ENCODE assay signal across 20 cellular contexts in the genomic region with DNA sequence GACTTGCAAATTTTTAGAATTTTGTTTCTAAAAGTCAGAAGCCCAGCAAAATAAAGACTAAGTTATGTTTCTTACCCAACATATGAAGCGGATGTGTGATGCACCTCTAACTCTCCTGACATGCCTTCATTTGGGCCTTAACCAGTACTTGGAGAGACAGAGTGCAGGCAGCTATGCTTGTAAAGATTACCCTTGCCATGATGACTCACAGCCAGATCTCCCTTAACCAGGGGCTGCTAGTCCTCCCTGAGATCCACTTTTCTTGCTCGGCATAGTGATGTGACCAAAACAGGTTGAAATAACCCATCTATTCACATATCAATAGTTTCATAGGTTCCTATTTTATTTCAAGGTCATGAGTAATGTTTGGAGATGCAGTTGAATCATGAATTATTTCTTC. TPM values are rescaled to one million over a fixed set of nuclear protein-coding genes. Genes with fewer than 3 reads are reported as not detected.
DNase-seq lines count a peak whose midpoint lies in the region; ATAC-seq and TF ChIP-seq lines count a peak whose summit lies in the region.
"Had no signal": no experiment of that assay in that cellular context is flagged by ENCODE, and none has a peak within 500 bp of the region (broad histone marks: within the 10 kb centered on the region; RNA-seq: fewer than 3 reads in every experiment).

No MANE protein-coding gene starts in this region.

- H3K18ac ChIP-seq in mesendoderm (ENCODE audit: low read length) = no peak overlapping the region

- H3K9me3 ChIP-seq in gastrocnemius medialis = no peaks in the 10 kb centered on the region
- H3K9me3 ChIP-seq in body of pancreas = no peaks in the 10 kb centered on the region
- H3K9me3 ChIP-seq: A549, BLaER1 had no signal

- H3K4me3 ChIP-seq in mesendoderm (ENCODE audit: low read length) (no peak overlapping the region), gastrocnemius medialis (no peak overlapping the region), body of pancreas (no peak overlapping the region)
- H3K4me3 ChIP-seq: A549, BLaER1, GM23248 had no signal

- H3K79me2 ChIP-seq in mesendoderm (ENCODE audit: control insufficient read depth, insufficient read depth, low read length) = no peaks in the 10 kb centered on the region

- H4K8ac ChIP-seq in mesendoderm (ENCODE audit: low read depth, low read length) = no peak overlapping the region

- ATAC-seq in gastrocnemius medialis (no peak), body of pancreas (no peak), GM18502 (IDR thresholded peaks at IDR 0.05; ENCODE audit: poor library complexity, unreplicated experiment) (no peak)
- ATAC-seq: A549; CD8-positive, alpha-beta T cell had no signal

- H3K23ac ChIP-seq in mesendoderm (ENCODE audit: low read length) = no peak overlapping the region

- H3K27ac ChIP-seq in mesendoderm (ENCODE audit: low read depth, low read length) (no peak overlapping the region), gastrocnemius medialis (peak overlapping the region; percentile 77 to 88 (median 85)), body of pancreas (no peak overlapping the region)
- H3K27ac ChIP-seq: A549, BLaER1, GM23248, HL-60, KMS-11 had no signal

- TF ChIP-seq POLR2A in gastrocnemius medialis (IDR thresholded peaks at IDR 0.05) = no peak
- TF ChIP-seq POLR2A in body of pancreas (IDR thresholded peaks at IDR 0.05) = no peak

- H3K36me3 ChIP-seq in mesendoderm (ENCODE audit: control insufficient read depth, insufficient read depth, low read length) (no peaks in the 10 kb centered on the region), gastrocnemius medialis (no peaks in the 10 kb centered on the region), body of pancreas (replicated peaks in 1 of 2; ENCODE audit: insufficient read depth in 1 of 2, low read depth in 2 of 2) (no peaks in the 10 kb centered on the region)
- H3K36me3 ChIP-seq: BLaER1 had no signal

- H2BK120ac ChIP-seq in mesendoderm (ENCODE audit: low read depth, low read length) = no peak overlapping the region

- H3K4me2 ChIP-seq in mesendoderm (ENCODE audit: low read length) = no peak overlapping the region
- H3K4me2 ChIP-seq: A549, BLaER1, KMS-11 had no signal

- intact Hi-C loops in gastrocnemius medialis (cut with DNase I; ENCODE audit: low total_unique reads) (loop anchor here (2.0 kb wide), 1 partner anchor 44 kb away; a partner anchor contains a TSS), body of pancreas (cut with DNase I) (no loop called here)

- H3K4me1 ChIP-seq in mesendoderm (ENCODE audit: control insufficient read depth, low read depth, low read length) = no peaks in the 10 kb centered on the region
- peaks cover 10 to 44% of the 10 kb centered on the region in 2 donors for H3K4me1 ChIP-seq in gastrocnemius medialis
- no peaks in the 10 kb centered on the region for H3K4me1 ChIP-seq in body of pancreas
- H3K4me1 ChIP-seq: A549, BLaER1 had no signal

- in situ Hi-C loops in gastrocnemius medialis (cut with MboI; ENCODE audit: low sequenced_read_pairs in 4 of 4) = no loop called here

- no peak overlapping the region for H2BK5ac ChIP-seq in mesendoderm (ENCODE audit: low read length)

- no peak overlapping the region for H3K56ac ChIP-seq in mesendoderm (ENCODE audit: low read length)

- no peak overlapping the region for H3K4ac ChIP-seq in mesendoderm (ENCODE audit: low read depth, low read length)

- no peak overlapping the region for H4K5ac ChIP-seq in mesendoderm (ENCODE audit: low read length)

- no peaks in the 10 kb centered on the region for H3K79me1 ChIP-seq in mesendoderm (ENCODE audit: low read length)

- H2BK15ac ChIP-seq in mesendoderm (replicated peaks; ENCODE audit: low read depth) = no peak overlapping the region

- peak; percentile 17 for DNase-seq in DMS53 treated with DMSO at 0.1 percent for 48 hours (lab: John Stamatoyannopoulos, UW; ENCODE audit: unreplicated experiment)
- peak; percentile 15 for DNase-seq in M059J (ENCODE audit: low read depth)
- peak; percentile 14 for DNase-seq in mesendoderm
- no peak for DNase-seq in gastrocnemius medialis
- no peak for DNase-seq in CD1c-positive myeloid dendritic cell (ENCODE audit: extremely low spot score)
- DNase-seq in body of pancreas = no peak
- no peak for DNase-seq in cerebellum (ENCODE audit: low spot score)
- DNase-seq: Calu3; CD8-positive, alpha-beta T cell; GDM1; GM23248; HCEC 1CT had no signal

- TF ChIP-seq CTCF in gastrocnemius medialis (IDR thresholded peaks at IDR 0.05 in 4 of 5, conservative IDR thresholded peaks at IDR 0.05 in 1 of 5) (no peak), body of pancreas (IDR thresholded peaks at IDR 0.05) (no peak)

- WGBS in mesendoderm (ENCODE audit: extremely low coverage, insufficient coverage, low lambda C conversion rate) = no CpG with 5 or more reads among the region's 2 CpGs
- WGBS in body of pancreas, 2 donors = 51 to 54% methylated on average over 2 of the region's 2 CpGs

- no peak overlapping the region for H3K9ac ChIP-seq in mesendoderm (ENCODE audit: low read length)
- H3K9ac ChIP-seq: BLaER1, GM23248, KMS-11 had no signal

- H2AK5ac ChIP-seq in mesendoderm (ENCODE audit: low read length) = no peak overlapping the region

- H3K27me3 ChIP-seq in mesendoderm (ENCODE audit: insufficient read depth, low read length, poor library complexity) (no peaks in the 10 kb centered on the region), gastrocnemius medialis (no peaks in the 10 kb centered on the region), body of pancreas (no peaks in the 10 kb centered on the region)
- H3K27me3 ChIP-seq: BLaER1 had no signal

RNA-seq across cellular contexts. Expression of a gene that starts 43.6 kb away (rescaled TPM):
- not detected in 2 replicates for total RNA-seq in M059J (2014; rRNA removed; shearing (Covaris generic))
- polyA plus RNA-seq in mesendoderm (2013, experiment 1 of 2) = 0.01 TPM
- polyA plus RNA-seq in mesendoderm (2013, experiment 2 of 2) = 0.01 TPM
- 10 to 100 TPM; 21.6 to 57.6 (median 47.4) TPM for total RNA-seq in gastrocnemius medialis
- total RNA-seq in body of pancreas = not detected
- 0.09 TPM for total RNA-seq in cerebellum
- total RNA-seq: Calu3; CD8-positive, alpha-beta T cell; GM23248; H4; HT1080 had no signal
- polyA plus RNA-seq: A549, CD14-positive monocyte, GM23248 had no signal

Comparison
In these comparisons a context has a peak if more than half of its experiments do, and no peak if none do; other contexts are left out.
1. DNase-seq: peak in DMS53 treated with DMSO at 0.1 percent for 48 hours (single experiment), M059J (single experiment) and mesendoderm (single experiment); none in gastrocnemius medialis (0 of 2), CD1c-positive myeloid dendritic cell (single experiment), body of pancreas (0 of 4) and cerebellum (single experiment).
2. H3K27ac ChIP-seq: peak in gastrocnemius medialis (4 of 4); none in mesendoderm (single experiment) and body of pancreas (0 of 4).
3. RNA of a gene that starts 43.6 kb away (total RNA-seq): 21.6 to 57.6 TPM in gastrocnemius medialis; 0.09 TPM in cerebellum (single experiment), not detected in M059J and not detected in body of pancreas; every median in the first group is over 10 times any median in the second.